8 cellular contexts compared by ENCODE assay signal in genomic region chr19:46346821-46347571, GRCh38. TPM values are rescaled to one million over a fixed set of nuclear protein-coding genes. Genes with fewer than 3 reads are reported as not detected.
DNase-seq lines count a peak whose midpoint lies in the region; ATAC-seq, FAIRE-seq and TF ChIP-seq lines count a peak whose summit lies in the region.

PPP5C (plus strand) TSS chr19:46347087; CDS start chr19:46347097, 10 bp downstream.

- H3K9ac ChIP-seq in H1 (replicated peaks in 1 of 4; ENCODE audit: extremely low read depth in 1 of 4, low read depth in 3 of 4, low read length in 3 of 4) (peak within 1 kb of the TSS; percentile 70 to 95 (median 84)), mesenchymal stem cell (ENCODE audit: low read length) (peak within 1 kb of the TSS; percentile 99)

- peak; percentile 85 for ATAC-seq in CD8-positive, alpha-beta T cell
- ATAC-seq in GM19463 (IDR thresholded peaks at IDR 0.05; ENCODE audit: unreplicated experiment), result peak; percentile 48

- peaks cover 2% of the 10 kb centered on the region; the same call in 1 of the 2 replicates for H3K23me2 ChIP-seq in H1 (ENCODE audit: low read depth, low read length)

- H3K27ac ChIP-seq in CD8-positive, alpha-beta T cell (ENCODE audit: low read depth, low read length), result peak within 1 kb of the TSS; percentile 57
- peak within 1 kb of the TSS; percentile 91 for H3K27ac ChIP-seq in H1 (ENCODE audit: low read depth, low read length)
- peak within 1 kb of the TSS; percentile 55 for H3K27ac ChIP-seq in mesenchymal stem cell (ENCODE audit: low read length, poor library complexity, severe bottlenecking)

- TF ChIP-seq CTCF in CD8-positive, alpha-beta T cell (IDR thresholded peaks at IDR 0.05), result peak; percentile 61
- TF ChIP-seq CTCF in H1 (IDR thresholded peaks at IDR 0.05; ENCODE audit: control extremely low read depth in 1 of 3, insufficient read depth in 1 of 3, low read depth in 1 of 3, low read length in 3 of 3), result peak; percentile 99

- peak within 1 kb of the TSS; percentile 67 for H2BK120ac ChIP-seq in H1 (replicated peaks; ENCODE audit: low read depth, low read length)
- H2BK120ac ChIP-seq in mesenchymal stem cell (ENCODE audit: low read depth, low read length), result peak within 1 kb of the TSS; percentile 93

- H2BK20ac ChIP-seq in H1 (ENCODE audit: low read length), result no peak within 1 kb of the TSS

- TF ChIP-seq EP300 in H1 (IDR thresholded peaks at IDR 0.05; ENCODE audit: borderline replicate concordance in 1 of 2, low read depth in 2 of 2, low read length in 2 of 2), result no peak

- POLR2A ChIA-PET in CD8-positive, alpha-beta T cell (lab: Charles Lee), result interaction anchor here (0.5 to 1.1 kb wide), 2 partner anchors 9 to 15 kb away, joined by 3 to 4 read pairs; no protein-coding TSS in a partner anchor
- POLR2A ChIA-PET in H1 (lab: Charles Lee; ENCODE audit: partially characterized antibody), result interaction anchor here (1.0 to 1.4 kb wide), 4 partner anchors 10 to 47 kb away, joined by 3 to 5 read pairs (median 4); no protein-coding TSS in a partner anchor

- peak within 1 kb of the TSS; percentile 92 for H3K27ac Mint-ChIP-seq in CD8-positive, alpha-beta T cell

- no peaks in the 10 kb centered on the region for H3K27me3 Mint-ChIP-seq in CD8-positive, alpha-beta T cell (ENCODE audit: low read depth)

- H3K4me1 Mint-ChIP-seq in CD8-positive, alpha-beta T cell (ENCODE audit: low read depth), result peaks cover 54% of the 10 kb centered on the region

- peaks cover 8 to 45% of the 10 kb centered on the region in 2 experiments; a peak in 3 of 4 replicates for H3K79me2 ChIP-seq in H1 (ENCODE audit: control insufficient read depth in 1 of 2, insufficient read depth in 2 of 2, low read length in 2 of 2)

- H2AK5ac ChIP-seq in H1 (ENCODE audit: low read depth, low read length) (no peak within 1 kb of the TSS), mesenchymal stem cell (ENCODE audit: low read length, severe bottlenecking) (peak within 1 kb of the TSS; percentile 45)

- H2AFZ ChIP-seq in H1 (ENCODE audit: low read length) (peak within 1 kb of the TSS; percentile 90; the same call in 1 of the 2 replicates), mesenchymal stem cell (ENCODE audit: low read depth, low read length) (peak within 1 kb of the TSS; percentile 91)

- peak within 1 kb of the TSS; percentile 95 for H3K4me3 Mint-ChIP-seq in CD8-positive, alpha-beta T cell

- H3K4ac ChIP-seq in H1 (replicated peaks; ENCODE audit: insufficient read length, low read depth, low read length) (peak within 1 kb of the TSS; percentile 99), mesenchymal stem cell (ENCODE audit: low read depth in 1 of 2, low read length in 2 of 2) (peak within 1 kb of the TSS; percentile 94 to 99)

- TF ChIP-seq POLR2A in H1 (IDR thresholded peaks at IDR 0.05; ENCODE audit: control extremely low read depth in 1 of 2, low read depth in 2 of 2, low read length in 2 of 2), result peak; percentile 79 to 82

- H3K23ac ChIP-seq in H1 (ENCODE audit: insufficient read length), result no peak within 1 kb of the TSS
- H3K23ac ChIP-seq in mesenchymal stem cell (ENCODE audit: low read length in 2 of 2), result peak within 1 kb of the TSS in 1 of 2 experiments; percentile 92

- H3K9me3 Mint-ChIP-seq in CD8-positive, alpha-beta T cell, result no peaks in the 10 kb centered on the region

- CTCF ChIA-PET in CD8-positive, alpha-beta T cell (lab: Charles Lee), result interaction anchor here (0.9 to 1.5 kb wide), 5 partner anchors 28 to 140 kb away, joined by 3 to 7 read pairs (median 4); no protein-coding TSS in a partner anchor
- CTCF ChIA-PET in H1 (lab: Charles Lee; ENCODE audit: partially characterized antibody), result interaction anchor here (0.6 to 4.3 kb wide), 23 partner anchors 9 to 530 kb away, joined by 3 to 58 read pairs (median 4); partner anchors contain the start of genes CCDC8, HIF3A and IGFL1

- H3K18ac ChIP-seq in H1 (ENCODE audit: extremely low read depth, low read length) (peak within 1 kb of the TSS; percentile 96), mesenchymal stem cell (ENCODE audit: low read depth in 1 of 2, low read length in 2 of 2) (peak within 1 kb of the TSS; percentile 98 to 100)

- 1% methylated on average over 45 of the region's 62 CpGs; no CpG with 5 or more reads in 1 of the 2 experiments for WGBS in H1 (ENCODE audit: extremely low coverage in 1 of 2, insufficient coverage in 1 of 2, insufficient read length in 1 of 2, insufficient replicate concordance in 2 of 2, low coverage in 1 of 2, low lambda C conversion rate in 2 of 2, missing lambda C conversion rate in 1 of 2), 2 experiments
- WGBS in mesenchymal stem cell, result under 1% methylated on average over 62 of the region's 62 CpGs

- peaks cover 6% of the 10 kb centered on the region for H3K79me1 ChIP-seq in H1 (ENCODE audit: low read depth, low read length)
- peaks cover 7% of the 10 kb centered on the region for H3K79me1 ChIP-seq in mesenchymal stem cell (replicated peaks; ENCODE audit: low read length, poor library complexity, severe bottlenecking)

- H2BK15ac ChIP-seq in H1 (ENCODE audit: low read length), result peak within 1 kb of the TSS; percentile 74
- peak within 1 kb of the TSS; percentile 99 for H2BK15ac ChIP-seq in mesenchymal stem cell (ENCODE audit: low read depth, poor library complexity, severe bottlenecking)

- peak within 1 kb of the TSS; percentile 39; the same call in 1 of the 2 replicates for H2BK12ac ChIP-seq in H1 (ENCODE audit: low read depth, low read length)
- peak within 1 kb of the TSS; percentile 82 to 84 for H2BK12ac ChIP-seq in mesenchymal stem cell (ENCODE audit: low read length in 2 of 2)

- H4K5ac ChIP-seq in H1 (ENCODE audit: insufficient read length, low read depth, low read length), result peak within 1 kb of the TSS; percentile 98

- peaks cover 5 to 14% of the 10 kb centered on the region in 2 experiments for H4K20me1 ChIP-seq in H1 (replicated peaks in 1 of 2; ENCODE audit: control insufficient read depth in 1 of 2, insufficient read depth in 2 of 2, low read length in 2 of 2)

- no peak within 1 kb of the TSS for H3K14ac ChIP-seq in H1 (ENCODE audit: insufficient read length)
- H3K14ac ChIP-seq in mesenchymal stem cell (ENCODE audit: low read length in 2 of 2), result peak within 1 kb of the TSS in 1 of 2 experiments; percentile 98

- FAIRE-seq in HTR-8/SVneo (lab: Jason Lieb, UNC), result peak; percentile 95
- FAIRE-seq in H1 (lab: Jason Lieb, UNC), result no peak

- peak; percentile 63 to 88 (median 77) for DNase-seq in CD8-positive, alpha-beta T cell
- DNase-seq in HTR-8/SVneo (ENCODE audit: insufficient read length, low spot score), result peak; percentile 97
- DNase-seq in NOMO-1 treated with dmso at 0.1 percent for 144 hours (lab: John Stamatoyannopoulos, UW; ENCODE audit: unreplicated experiment), result peak; percentile 89
- DNase-seq in activated CD8-positive, alpha-beta memory T cell treated with anti-CD3 and anti-CD28 coated beads for 48 hours (ENCODE audit: low read depth in 2 of 3, low spot score in 2 of 3), result peak; percentile 65 to 83 (median 70)
- DNase-seq in H1 (ENCODE audit: low read depth in 1 of 2, low spot score in 2 of 2), result peak; percentile 78 to 92
- peak; percentile 95 for DNase-seq in mesenchymal stem cell
- DNase-seq in stimulated activated CD8-positive, alpha-beta memory T cell treated with anti-CD3 and anti-CD28 coated beads, Interleukin-12 subunit alpha, Interleukin-12 subunit beta, amount 100 ng/mL, for 4 hours (ENCODE audit: low read depth), result peak; percentile 80

- H3K4me1 ChIP-seq in CD8-positive, alpha-beta T cell (ENCODE audit: insufficient read depth, low read length), result peaks cover 51% of the 10 kb centered on the region
- H3K4me1 ChIP-seq in H1 (replicated peaks in 1 of 4; ENCODE audit: control insufficient read depth in 3 of 4, insufficient read depth in 4 of 4, low read length in 3 of 4) (peaks cover 3 to 16% (median 5%) of the 10 kb centered on the region in 4 experiments), mesenchymal stem cell (ENCODE audit: control insufficient read depth, insufficient read depth, low read depth, low read length) (peaks cover 33% of the 10 kb centered on the region)

- H4K91ac ChIP-seq in H1 (replicated peaks; ENCODE audit: insufficient read length, low read length) (peak within 1 kb of the TSS; percentile 93), mesenchymal stem cell (ENCODE audit: low read length) (peak within 1 kb of the TSS; percentile 98)

- H3K36me3 Mint-ChIP-seq in CD8-positive, alpha-beta T cell, result peaks cover 11% of the 10 kb centered on the region

- peak within 1 kb of the TSS; percentile 98 for H4K8ac ChIP-seq in H1 (ENCODE audit: extremely low read depth, insufficient read depth, low read length)
- H4K8ac ChIP-seq in mesenchymal stem cell (ENCODE audit: low read length), result peak within 1 kb of the TSS; percentile 99

- H3K27me3 ChIP-seq in CD8-positive, alpha-beta T cell (ENCODE audit: insufficient read depth, low read length), result no peaks in the 10 kb centered on the region
- no peaks in the 10 kb centered on the region for H3K27me3 ChIP-seq in H1 (replicated peaks in 1 of 4; ENCODE audit: control insufficient read depth in 3 of 4, extremely low read depth in 1 of 4, insufficient read depth in 3 of 4, low read length in 3 of 4)
- H3K27me3 ChIP-seq in mesenchymal stem cell (ENCODE audit: control insufficient read depth in 1 of 2, insufficient read depth in 1 of 2, low read length in 2 of 2), result peaks cover 0 to 4% of the 10 kb centered on the region in 2 experiments

- no peaks in the 10 kb centered on the region for H3K9me3 ChIP-seq in CD8-positive, alpha-beta T cell (ENCODE audit: low read length)
- peaks cover 0 to 2% of the 10 kb centered on the region in 2 experiments; a peak in 1 of 4 replicates for H3K9me3 ChIP-seq in H1 (ENCODE audit: insufficient read depth in 2 of 2, low read depth in 1 of 2, low read length in 1 of 2)
- H3K9me3 ChIP-seq in mesenchymal stem cell (ENCODE audit: control insufficient read depth, low read length), result no peaks in the 10 kb centered on the region

- H3K4me2 ChIP-seq in H1 (ENCODE audit: insufficient read depth in 1 of 2, low read depth in 2 of 2, low read length in 2 of 2) (peak within 1 kb of the TSS; percentile 59 to 91), mesenchymal stem cell (ENCODE audit: low read length, poor library complexity, severe bottlenecking) (peak within 1 kb of the TSS; percentile 93)

- peak; percentile 43 to 62 for TF ChIP-seq RAD21 in H1 (IDR thresholded peaks at IDR 0.05 in 1 of 2, conservative IDR thresholded peaks at IDR 0.05 in 1 of 2; ENCODE audit: low read depth in 2 of 2, low read length in 2 of 2)

- peak within 1 kb of the TSS; percentile 98 for H3K56ac ChIP-seq in H1 (replicated peaks; ENCODE audit: insufficient read length, low read depth, low read length)

- H3K36me3 ChIP-seq in CD8-positive, alpha-beta T cell (ENCODE audit: insufficient read depth, low read length), result no peaks in the 10 kb centered on the region
- H3K36me3 ChIP-seq in H1 (ENCODE audit: control insufficient read depth in 2 of 4, insufficient read depth in 4 of 4, low read length in 3 of 4) (no peaks in the 10 kb centered on the region; a peak in 1 of 8 replicates), mesenchymal stem cell (ENCODE audit: control insufficient read depth in 1 of 2, insufficient read depth in 2 of 2, low read depth in 1 of 2, low read length in 2 of 2) (peaks cover under 1 to 5% of the 10 kb centered on the region in 2 experiments)

- peak within 1 kb of the TSS; percentile 97 for H3K4me3 ChIP-seq in CD8-positive, alpha-beta T cell (ENCODE audit: low read depth, low read length)
- peak within 1 kb of the TSS; percentile 70 to 95 (median 84) for H3K4me3 ChIP-seq in H1 (ENCODE audit: extremely low read depth in 1 of 4, insufficient read depth in 2 of 4, low read depth in 3 of 4, low read length in 4 of 4)
- peak within 1 kb of the TSS; percentile 97 to 99 for H3K4me3 ChIP-seq in mesenchymal stem cell (ENCODE audit: insufficient read depth in 1 of 2, low read depth in 1 of 2, low read length in 2 of 2)

- intact Hi-C loops in CD8-positive, alpha-beta T cell (cut with DNase I, micrococcal nuclease), result loop anchor here (1.0 to 2.0 kb wide), 3 partner anchors 14 to 976 kb away; partner anchors contain the start of gene ERCC2 (in 1 of the 2)

- H2BK5ac ChIP-seq in H1 (ENCODE audit: low read depth, low read length), result peak within 1 kb of the TSS; percentile 98
- peak within 1 kb of the TSS; percentile 94 for H2BK5ac ChIP-seq in mesenchymal stem cell (ENCODE audit: low read depth, low read length, poor library complexity, severe bottlenecking)

RNA-seq across cellular contexts. Expression of gene PPP5C, which starts in this region (rescaled TPM):
- 10 to 100 TPM; 24.6 to 25.7 TPM for total RNA-seq in CD8-positive, alpha-beta T cell
- 105 and 112 TPM in 2 replicates for total RNA-seq in H1 (2021; fragmentation: NEBNext Ultra II Directional; extraction: Animal tissue kit (Norgen Biotek cat#: 25700))
- 156 and 199 TPM in 2 replicates for polyA plus RNA-seq in H1 (2011; rRNA removed)
- polyA plus RNA-seq in H1 (2011; cell fraction: cytosol; rRNA removed), result 191 TPM
- 304 TPM for polyA plus RNA-seq in H1 (2011; cell fraction: nucleus; rRNA removed)
- polyA plus RNA-seq in H1 (2012, experiment 1 of 2), result 103 to 125 TPM (median 114 TPM) in 4 replicates
- polyA plus RNA-seq in H1 (2012, experiment 2 of 2), result 82.0 TPM
- polyA plus RNA-seq in H1 (2013, experiment 1 of 2), result 75.4 TPM
- polyA plus RNA-seq in H1 (2013, experiment 2 of 2), result 69.8 TPM
- polyA minus RNA-seq in H1 (2011; rRNA and poly(A)+ RNA removed), result 133 and 161 TPM in 2 replicates
- 78.8 TPM for polyA minus RNA-seq in H1 (2011; cell fraction: cytosol; rRNA and poly(A)+ RNA removed)
- polyA minus RNA-seq in H1 (2011; cell fraction: nucleus; rRNA and poly(A)+ RNA removed), result 104 TPM
- 67.1 TPM for polyA plus RNA-seq in mesenchymal stem cell (2013, experiment 1 of 2)
- polyA plus RNA-seq in mesenchymal stem cell (2013, experiment 2 of 2), result 63.7 TPM

Comparison
In these comparisons a context has a peak if more than half of its experiments do, and no peak if none do; other contexts are left out.
1. Peak in every context shown above with its lines: DNase-seq, ATAC-seq, H3K4me3 ChIP-seq and H3K27ac ChIP-seq.